ENCODE assay signal across 9 cellular contexts in the genomic region with DNA sequence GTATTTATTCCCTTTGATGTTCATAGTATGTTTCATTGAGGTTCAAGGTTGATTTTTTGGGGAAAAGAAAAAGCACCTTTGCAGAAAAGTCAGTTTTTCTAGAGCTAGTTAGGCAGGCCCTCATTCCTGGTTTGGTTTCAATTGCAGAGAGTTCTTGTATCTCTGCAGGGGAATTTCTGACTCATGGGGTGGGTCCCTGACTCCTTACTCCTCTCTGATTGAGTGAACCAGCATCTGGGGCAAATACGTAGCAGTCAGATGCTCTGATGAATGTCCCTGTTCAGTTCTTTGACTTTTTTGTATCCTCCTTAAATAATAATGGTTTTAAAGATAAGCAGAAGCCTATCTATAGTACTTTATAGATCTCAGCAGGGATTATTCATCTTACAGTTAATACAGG. TPM values are rescaled to one million over a fixed set of nuclear protein-coding genes. Genes with fewer than 3 reads are reported as not detected.
A peak's percentile ranks its signal among the peaks of the same experiment; 100 is the strongest.
DNase-seq lines count a peak whose midpoint lies in the region; TF ChIP-seq lines count a peak whose summit lies in the region.
"Had no signal": no experiment of that assay in that cellular context is flagged by ENCODE, and none has a peak within 500 bp of the region (broad histone marks: within the 10 kb centered on the region; RNA-seq: fewer than 3 reads in every experiment).

No MANE protein-coding gene starts in this region.

- no peaks in the 10 kb centered on the region for H3K9me3 ChIP-seq in endodermal cell (ENCODE audit: control insufficient read depth, low read length)
- H3K9me3 ChIP-seq in tibial artery = no peaks in the 10 kb centered on the region

- no peak overlapping the region for H3K27ac Mint-ChIP-seq in endodermal cell
- H3K27ac Mint-ChIP-seq: activated naive CD8-positive, alpha-beta T cell treated with anti-CD3 and anti-CD28 coated beads, Interleukin-2, amount 10 ng/mL, durations not matched to agents 7 days and 5 days had no signal

- H3K36me3 ChIP-seq in endodermal cell (ENCODE audit: control insufficient read depth, insufficient read depth, low read length) (no peaks in the 10 kb centered on the region), tibial artery (peaks cover 0 to 3% (median 0%) of the 10 kb centered on the region in 3 donors)

- no peak overlapping the region for H3K9ac ChIP-seq in endodermal cell (ENCODE audit: extremely low read depth, low read length, poor library complexity, severe bottlenecking)

- H3K27ac ChIP-seq in endodermal cell (ENCODE audit: low read depth, low read length) (no peak overlapping the region), tibial artery (no peak overlapping the region)

- no peaks in the 10 kb centered on the region for H3K4me1 ChIP-seq in endodermal cell (ENCODE audit: control insufficient read depth, insufficient read depth, low read length)
- H3K4me1 ChIP-seq in tibial artery = no peaks in the 10 kb centered on the region

- intact Hi-C loops in tibial artery (cut with DNase I; ENCODE audit: low total_unique reads) = no loop called here

- 100% methylated on average over 1 of the region's 1 CpG; no CpG with 5 or more reads in 1 of the 2 experiments for WGBS in endodermal cell (ENCODE audit: insufficient coverage in 1 of 2, insufficient read length in 1 of 2), 2 experiments

- H3K4me3 ChIP-seq in endodermal cell (ENCODE audit: low read length) (no peak overlapping the region), tibial artery (no peak overlapping the region)

- H3K27me3 ChIP-seq in endodermal cell (ENCODE audit: control insufficient read depth, insufficient read depth, low read length, poor library complexity, severe bottlenecking) (peaks cover 7% of the 10 kb centered on the region), tibial artery (no peaks in the 10 kb centered on the region)

- H3K4me3 Mint-ChIP-seq in endodermal cell = no peak overlapping the region
- H3K4me3 Mint-ChIP-seq: activated naive CD8-positive, alpha-beta T cell treated with anti-CD3 and anti-CD28 coated beads, Interleukin-2, amount 10 ng/mL, durations not matched to agents 7 days and 5 days had no signal

- no peaks in the 10 kb centered on the region for H3K4me1 Mint-ChIP-seq in endodermal cell

- H3K27me3 Mint-ChIP-seq in endodermal cell (ENCODE audit: insufficient read depth) = peaks cover 30% of the 10 kb centered on the region
- H3K27me3 Mint-ChIP-seq: activated naive CD8-positive, alpha-beta T cell treated with anti-CD3 and anti-CD28 coated beads, Interleukin-2, amount 10 ng/mL, durations not matched to agents 7 days and 5 days had no signal

- DNase-seq in EH (ENCODE audit: low read depth) = peak; percentile 83
- peak; percentile 85 for DNase-seq in LHCN-M2 (ENCODE audit: low read depth)
- DNase-seq in endodermal cell = peak; percentile 52
- DNase-seq in stimulated activated CD4-positive, alpha-beta T cell treated with anti-CD3 and anti-CD28 coated beads, Interleukin-15, amount 100 ng/mL, for 24 hours = peak; percentile 73
- no peak for DNase-seq in tibial artery
- DNase-seq in RPMI8226 = no peak
- DNase-seq in SW 1271 (lab: John Stamatoyannopoulos, UW) = no peak
- DNase-seq in NOMO-1 treated with DMSO at 0.1 percent for 48 hours (lab: John Stamatoyannopoulos, UW; ENCODE audit: unreplicated experiment) = no peak
- DNase-seq: activated naive CD8-positive, alpha-beta T cell treated with anti-CD3 and anti-CD28 coated beads, Interleukin-2, amount 10 ng/mL, durations not matched to agents 7 days and 5 days had no signal

- TF ChIP-seq CTCF in endodermal cell (conservative IDR thresholded peaks at IDR 0.05) (no peak), tibial artery (IDR thresholded peaks at IDR 0.05) (no peak)

- H3K9me3 Mint-ChIP-seq in endodermal cell = no peaks in the 10 kb centered on the region
- H3K9me3 Mint-ChIP-seq: activated naive CD8-positive, alpha-beta T cell treated with anti-CD3 and anti-CD28 coated beads, Interleukin-2, amount 10 ng/mL, durations not matched to agents 7 days and 5 days had no signal

- no peaks in the 10 kb centered on the region for H3K36me3 Mint-ChIP-seq in endodermal cell (ENCODE audit: low read depth)

RNA-seq across cellular contexts. Expression of a gene that starts 7.7 kb away (rescaled TPM):
- total RNA-seq in LHCN-M2 (2014; rRNA removed) (2.0 TPM in 2 replicates), endodermal cell (under 1 TPM; 0.31 to 0.62 TPM)
- polyA plus RNA-seq in LHCN-M2 (2012) = 0.58 TPM
- 3.0 TPM for polyA plus RNA-seq in endodermal cell (2013, experiment 1 of 2)
- polyA plus RNA-seq in endodermal cell (2013, experiment 2 of 2) = 3.0 TPM

RNA-seq across cellular contexts. Expression of a gene that starts 44.6 kb away (rescaled TPM):
- total RNA-seq in LHCN-M2 (2014; rRNA removed) (0.11 and 0.13 TPM in 2 replicates), endodermal cell (1 to 10 TPM; 2.2 to 5.3 TPM)
- polyA plus RNA-seq in LHCN-M2 (2012) = not detected
- polyA plus RNA-seq in endodermal cell (2013, experiment 1 of 2) = 3.6 TPM
- 3.0 TPM for polyA plus RNA-seq in endodermal cell (2013, experiment 2 of 2)

Comparison
In these comparisons a context has a peak if more than half of its experiments do, and no peak if none do; other contexts are left out.
1. DNase-seq: peak in EH (single experiment), LHCN-M2 (single experiment), endodermal cell (single experiment) and stimulated activated CD4-positive, alpha-beta T cell treated with anti-CD3 and anti-CD28 coated beads, Interleukin-15, amount 100 ng/mL, for 24 hours (single experiment); none in tibial artery (0 of 2), RPMI8226 (single experiment), SW 1271 (0 of 2) and NOMO-1 treated with DMSO at 0.1 percent for 48 hours (single experiment).